11 cellular contexts compared by ENCODE assay signal in genomic region chr6:19465760-19466159, GRCh38.
DNase-seq lines count a peak whose midpoint lies in the region; ATAC-seq and TF ChIP-seq lines count a peak whose summit lies in the region.
"Had no signal": no experiment of that assay in that cellular context is flagged by ENCODE, and none has a peak within 500 bp of the region (broad histone marks: within the 10 kb centered on the region; RNA-seq: fewer than 3 reads in every experiment).

No MANE protein-coding gene starts in this region.

- no peaks in the 10 kb centered on the region for H3K27me3 Mint-ChIP-seq in nephron progenitor cell (ENCODE audit: low read depth, poor library complexity)

- H3K4me3 Mint-ChIP-seq in nephron progenitor cell, result no peak overlapping the region

- peaks cover 15% of the 10 kb centered on the region for H3K4me1 Mint-ChIP-seq in nephron progenitor cell

- no peak for ATAC-seq in GM21515 (IDR thresholded peaks at IDR 0.05; ENCODE audit: unreplicated experiment)

- intact Hi-C loops in posterior cingulate gyrus (cut with DNase I), result no loop called here

- no peak overlapping the region for H3K4me3 ChIP-seq in AG10803 (ENCODE audit: low read length)
- H3K4me3 ChIP-seq in LNCaP clone FGC (ENCODE audit: low read depth, low read length), result no peak overlapping the region
- H3K4me3 ChIP-seq in cardiac fibroblast (replicated peaks in 1 of 2; ENCODE audit: low read depth in 2 of 2, low read length in 2 of 2), result no peak overlapping the region

- DNase-seq in AG10803 (ENCODE audit: low read depth) (peak; percentile 83), LNCaP clone FGC (ENCODE audit: low read depth) (peak; percentile 91), cardiac fibroblast (ENCODE audit: low read depth in 2 of 2) (peak; percentile 65 to 84), nephron progenitor cell (no peak), posterior cingulate gyrus (no peak), DMS114 treated with DMSO at 0.1 percent for 48 hours (lab: John Stamatoyannopoulos, UW; ENCODE audit: unreplicated experiment) (no peak)
- no peak for DNase-seq in activated CD4-positive, alpha-beta T cell treated with anti-CD3 and anti-CD28 coated beads for 1 hour
- DNase-seq: dermis blood vessel endothelial cell, HCEC 1CT, NCI-H526 treated with DMSO at 0.1 percent for 48 hours had no signal

- peak overlapping the region; percentile 82 for H3K27ac Mint-ChIP-seq in nephron progenitor cell

- no peaks in the 10 kb centered on the region for H3K36me3 Mint-ChIP-seq in nephron progenitor cell (ENCODE audit: low read depth)

- no peaks in the 10 kb centered on the region for H3K9me3 Mint-ChIP-seq in nephron progenitor cell

- TF ChIP-seq CTCF in AG10803 (conservative IDR thresholded peaks at IDR 0.05; ENCODE audit: low read length), result no peak
- no peak for TF ChIP-seq CTCF in LNCaP clone FGC (IDR thresholded peaks at IDR 0.05; ENCODE audit: control insufficient read depth, extremely low read depth, insufficient read depth)
- no peak for TF ChIP-seq CTCF in cardiac fibroblast (IDR thresholded peaks at IDR 0.05; ENCODE audit: low read depth, low read length)
- TF ChIP-seq CTCF in nephron progenitor cell (IDR thresholded peaks at IDR 0.05), result no peak

Comparison
In these comparisons a context has a peak if more than half of its experiments do, and no peak if none do; other contexts are left out.
1. DNase-seq: peak in AG10803 (single experiment), LNCaP clone FGC (single experiment) and cardiac fibroblast (2 of 2); none in nephron progenitor cell (single experiment), posterior cingulate gyrus (0 of 10), DMS114 treated with DMSO at 0.1 percent for 48 hours (single experiment) and activated CD4-positive, alpha-beta T cell treated with anti-CD3 and anti-CD28 coated beads for 1 hour (single experiment).